In the genomic region with DNA sequence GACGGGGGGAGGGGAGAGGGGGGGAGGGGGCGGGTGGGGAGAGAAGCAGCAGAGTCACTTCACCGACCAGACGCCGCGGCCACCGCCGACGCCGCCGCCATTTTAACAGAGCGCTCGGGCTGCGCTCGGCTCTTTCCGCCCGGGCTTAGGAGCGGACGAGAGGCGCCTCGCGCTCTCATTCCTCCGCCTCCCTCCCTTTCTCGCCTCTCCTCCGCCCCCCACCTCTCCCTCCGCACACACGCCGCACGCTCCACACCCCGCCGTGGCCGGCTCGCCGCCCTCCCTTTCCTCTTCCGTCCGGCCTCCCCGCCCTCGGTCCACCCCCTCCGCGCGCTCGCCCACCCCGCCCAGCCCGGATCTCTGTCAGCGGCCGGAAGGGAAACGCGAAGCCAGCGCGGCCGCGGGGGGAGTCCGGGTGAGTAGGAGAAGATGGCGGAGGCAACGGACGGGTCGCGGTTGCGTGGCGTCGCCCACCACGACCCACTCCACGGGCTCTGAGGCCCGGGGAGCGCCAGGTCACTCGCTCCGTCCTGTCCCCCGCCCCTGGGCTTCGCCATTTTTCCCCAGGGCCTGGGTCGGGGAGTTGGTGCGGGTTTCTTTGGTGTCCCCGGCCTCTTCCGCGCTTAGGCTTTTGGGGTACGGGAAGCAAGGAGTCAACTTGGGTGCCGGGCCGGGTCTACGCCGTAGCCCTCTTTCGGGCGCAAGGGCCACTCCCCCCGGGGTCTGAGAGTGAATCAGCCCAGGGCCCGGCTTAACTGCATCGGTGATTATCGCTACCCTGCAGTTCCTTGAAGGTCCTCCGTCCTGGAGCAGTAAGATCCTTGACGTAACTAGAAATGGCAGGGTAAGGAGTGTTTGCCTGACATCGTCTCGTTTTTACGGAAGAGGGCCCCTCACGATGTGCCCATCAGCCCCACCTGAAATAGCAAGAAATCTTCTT, we compare ENCODE assay signal across 8 cellular contexts. TPM values are rescaled to one million over a fixed set of nuclear protein-coding genes. Genes with fewer than 3 reads are reported as not detected.
DNase-seq lines count a peak whose midpoint lies in the region; FAIRE-seq and TF ChIP-seq lines count a peak whose summit lies in the region.

A gene with protein sequence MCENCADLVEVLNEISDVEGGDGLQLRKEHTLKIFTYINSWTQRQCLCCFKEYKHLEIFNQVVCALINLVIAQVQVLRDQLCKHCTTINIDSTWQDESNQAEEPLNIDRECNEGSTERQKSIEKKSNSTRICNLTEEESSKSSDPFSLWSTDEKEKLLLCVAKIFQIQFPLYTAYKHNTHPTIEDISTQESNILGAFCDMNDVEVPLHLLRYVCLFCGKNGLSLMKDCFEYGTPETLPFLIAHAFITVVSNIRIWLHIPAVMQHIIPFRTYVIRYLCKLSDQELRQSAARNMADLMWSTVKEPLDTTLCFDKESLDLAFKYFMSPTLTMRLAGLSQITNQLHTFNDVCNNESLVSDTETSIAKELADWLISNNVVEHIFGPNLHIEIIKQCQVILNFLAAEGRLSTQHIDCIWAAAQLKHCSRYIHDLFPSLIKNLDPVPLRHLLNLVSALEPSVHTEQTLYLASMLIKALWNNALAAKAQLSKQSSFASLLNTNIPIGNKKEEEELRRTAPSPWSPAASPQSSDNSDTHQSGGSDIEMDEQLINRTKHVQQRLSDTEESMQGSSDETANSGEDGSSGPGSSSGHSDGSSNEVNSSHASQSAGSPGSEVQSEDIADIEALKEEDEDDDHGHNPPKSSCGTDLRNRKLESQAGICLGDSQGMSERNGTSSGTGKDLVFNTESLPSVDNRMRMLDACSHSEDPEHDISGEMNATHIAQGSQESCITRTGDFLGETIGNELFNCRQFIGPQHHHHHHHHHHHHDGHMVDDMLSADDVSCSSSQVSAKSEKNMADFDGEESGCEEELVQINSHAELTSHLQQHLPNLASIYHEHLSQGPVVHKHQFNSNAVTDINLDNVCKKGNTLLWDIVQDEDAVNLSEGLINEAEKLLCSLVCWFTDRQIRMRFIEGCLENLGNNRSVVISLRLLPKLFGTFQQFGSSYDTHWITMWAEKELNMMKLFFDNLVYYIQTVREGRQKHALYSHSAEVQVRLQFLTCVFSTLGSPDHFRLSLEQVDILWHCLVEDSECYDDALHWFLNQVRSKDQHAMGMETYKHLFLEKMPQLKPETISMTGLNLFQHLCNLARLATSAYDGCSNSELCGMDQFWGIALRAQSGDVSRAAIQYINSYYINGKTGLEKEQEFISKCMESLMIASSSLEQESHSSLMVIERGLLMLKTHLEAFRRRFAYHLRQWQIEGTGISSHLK (N-terminal part only) (minus strand): TSS at position 123 of the 940 bp plus-strand sequence. CDS start 395 bp downstream, outside the sequence.

- no peaks in the 10 kb centered on the region for H3K9me3 ChIP-seq in HEK293 (ENCODE audit: control insufficient read depth, insufficient read depth, low read depth, low read length)
- H3K9me3 ChIP-seq in neuronal stem cell (replicated peaks in 1 of 2; ENCODE audit: control insufficient read depth in 2 of 2, insufficient read depth in 1 of 2, low read depth in 1 of 2, low read length in 2 of 2), result peaks cover 0 to 2% of the 10 kb centered on the region in 2 donors
- H3K9me3 ChIP-seq in subcutaneous abdominal adipose tissue (ENCODE audit: control insufficient read depth in 5 of 5, low read length in 5 of 5), result no peaks in the 10 kb centered on the region

- FAIRE-seq in G401.6 (lab: Jason Lieb, UNC), result peak; percentile 17
- FAIRE-seq in frontal cortex (lab: Jason Lieb, UNC), result no peak

- H3K18ac ChIP-seq in neuronal stem cell (ENCODE audit: low read length), result peak within 1 kb of the TSS; percentile 99

- no CpG with 5 or more reads among the region's 91 CpGs for WGBS in neuronal stem cell (ENCODE audit: extremely low coverage in 2 of 2, insufficient read length in 2 of 2, insufficient replicate concordance in 1 of 2), 2 donors

- H3K36me3 Mint-ChIP-seq in activated naive CD4-positive, alpha-beta T cell treated with anti-CD3 and anti-CD28 coated beads for 36 hours (ENCODE audit: low read depth), result peaks cover 6% of the 10 kb centered on the region

- no peaks in the 10 kb centered on the region for H3K27me3 Mint-ChIP-seq in activated naive CD4-positive, alpha-beta T cell treated with anti-CD3 and anti-CD28 coated beads for 36 hours (ENCODE audit: low read depth)

- TF ChIP-seq CTCF in HEK293 (tag by site-specific recombination; IDR thresholded peaks at IDR 0.05), result no peak

- no peaks in the 10 kb centered on the region for H3K27me3 ChIP-seq in neuronal stem cell (ENCODE audit: control insufficient read depth in 3 of 3, insufficient read depth in 3 of 3, low read depth in 1 of 3, low read length in 3 of 3)
- H3K27me3 ChIP-seq in subcutaneous abdominal adipose tissue (ENCODE audit: control insufficient read depth in 5 of 5, insufficient read depth in 4 of 5, low read length in 5 of 5), result no peaks in the 10 kb centered on the region

- peak within 1 kb of the TSS; percentile 89 for H2BK15ac ChIP-seq in neuronal stem cell (ENCODE audit: low read length)

- no peak within 1 kb of the TSS for H2BK120ac ChIP-seq in neuronal stem cell (ENCODE audit: low read depth, low read length)

- no peak within 1 kb of the TSS for H3K4ac ChIP-seq in neuronal stem cell (ENCODE audit: low read length)

- H3K23ac ChIP-seq in neuronal stem cell (ENCODE audit: low read depth, low read length, poor library complexity), result peak within 1 kb of the TSS; percentile 98

- H3K4me1 ChIP-seq in HEK293 (ENCODE audit: control insufficient read depth, insufficient read depth, low read length) (no peaks in the 10 kb centered on the region), neuronal stem cell (ENCODE audit: control insufficient read depth in 2 of 2, insufficient read depth in 1 of 2, low read depth in 1 of 2, low read length in 2 of 2) (peaks cover 0 to 1% of the 10 kb centered on the region in 2 donors), subcutaneous abdominal adipose tissue (ENCODE audit: control insufficient read depth in 5 of 5, insufficient read depth in 5 of 5, low read length in 5 of 5) (peaks cover 0 to 27% (median 23%) of the 10 kb centered on the region in 5 donors)

- H3K4me3 Mint-ChIP-seq in activated naive CD4-positive, alpha-beta T cell treated with anti-CD3 and anti-CD28 coated beads for 36 hours, result peak within 1 kb of the TSS; percentile 98

- H3K4me3 ChIP-seq in HEK293 (ENCODE audit: low read depth, low read length) (peak within 1 kb of the TSS; percentile 71), neuronal stem cell (ENCODE audit: low read length in 2 of 2) (peak within 1 kb of the TSS; percentile 87 to 97), subcutaneous abdominal adipose tissue (ENCODE audit: low read depth in 1 of 5, low read length in 5 of 5) (peak within 1 kb of the TSS; percentile 85 to 97 (median 92))

- peak within 1 kb of the TSS; percentile 97 for H3K27ac Mint-ChIP-seq in activated naive CD4-positive, alpha-beta T cell treated with anti-CD3 and anti-CD28 coated beads for 36 hours

- no peaks in the 10 kb centered on the region for H3K79me1 ChIP-seq in neuronal stem cell (ENCODE audit: low read depth, low read length)

- H3K4me2 ChIP-seq in neuronal stem cell (ENCODE audit: insufficient read depth, low read length, poor library complexity, severe bottlenecking), result peak within 1 kb of the TSS; percentile 75

- no peaks in the 10 kb centered on the region for H3K9me3 Mint-ChIP-seq in activated naive CD4-positive, alpha-beta T cell treated with anti-CD3 and anti-CD28 coated beads for 36 hours

- H4K8ac ChIP-seq in neuronal stem cell (ENCODE audit: low read depth, low read length), result no peak within 1 kb of the TSS

- peak within 1 kb of the TSS; percentile 92 for H3K9ac ChIP-seq in neuronal stem cell (ENCODE audit: low read depth, low read length, poor library complexity)
- peak within 1 kb of the TSS; percentile 82 to 98 (median 91) for H3K9ac ChIP-seq in subcutaneous abdominal adipose tissue (ENCODE audit: low read length in 5 of 5)

- POLR2A ChIA-PET in HEK293 (lab: Yijun Ruan, JAX), result interaction anchor here (0.8 to 1.2 kb wide), 2 partner anchors 66 to 294 kb away, joined by 3 to 4 read pairs; no protein-coding TSS in a partner anchor

- peak within 1 kb of the TSS; percentile 98 for H2AFZ ChIP-seq in neuronal stem cell (ENCODE audit: low read length)

- CTCF ChIA-PET in HEK293 (lab: Yijun Ruan, JAX), result interaction anchor here (0.7 kb wide), 1 partner anchor 303 kb away, joined by 4 read pairs; no protein-coding TSS in a partner anchor
- CTCF ChIA-PET in activated naive CD4-positive, alpha-beta T cell treated with anti-CD3 and anti-CD28 coated beads for 36 hours (lab: Charles Lee), result interaction anchor here (0.9 to 2.0 kb wide), 2 partner anchors 10 to 44 kb away, joined by 3 to 6 read pairs; no protein-coding TSS in a partner anchor

- H3K14ac ChIP-seq in neuronal stem cell (ENCODE audit: low read length), result no peak within 1 kb of the TSS

- H2BK12ac ChIP-seq in neuronal stem cell (ENCODE audit: low read length), result peak within 1 kb of the TSS; percentile 30

- H2AK5ac ChIP-seq in neuronal stem cell (ENCODE audit: low read depth, low read length), result peak within 1 kb of the TSS; percentile 63

- H3K27ac ChIP-seq in HEK293 (ENCODE audit: extremely low read depth, low read depth, low read length) (peak within 1 kb of the TSS; percentile 98), neuronal stem cell (replicated peaks; ENCODE audit: low read length) (peak within 1 kb of the TSS; percentile 99), subcutaneous abdominal adipose tissue (ENCODE audit: low read depth, low read length) (peak within 1 kb of the TSS; percentile 97)

- H3K4me1 Mint-ChIP-seq in activated naive CD4-positive, alpha-beta T cell treated with anti-CD3 and anti-CD28 coated beads for 36 hours (ENCODE audit: low read depth), result peaks cover 31% of the 10 kb centered on the region

- DNase-seq in NAMALWA (ENCODE audit: low spot score) (peak; percentile 94), SK-N-DZ (ENCODE audit: low spot score) (peak; percentile 91), frontal cortex (ENCODE audit: low spot score in 2 of 2) (peak; percentile 89 to 93), neuronal stem cell (ENCODE audit: low spot score) (peak; percentile 90)
- peak; percentile 94 for DNase-seq in activated naive CD4-positive, alpha-beta T cell treated with anti-CD3 and anti-CD28 coated beads for 36 hours

- H3K36me3 ChIP-seq in HEK293 (ENCODE audit: control insufficient read depth in 2 of 2, insufficient read depth in 1 of 2, low read length in 2 of 2) (peaks cover 4 to 14% of the 10 kb centered on the region in 2 experiments; a peak in 2 of 3 replicates), neuronal stem cell (replicated peaks in 1 of 2; ENCODE audit: control insufficient read depth in 2 of 2, insufficient read depth in 2 of 2, low read length in 2 of 2) (peaks cover 0 to 30% of the 10 kb centered on the region in 2 donors), subcutaneous abdominal adipose tissue (ENCODE audit: control insufficient read depth in 5 of 5, insufficient read depth in 5 of 5, low read length in 5 of 5) (peaks cover 0 to 5% (median 0%) of the 10 kb centered on the region in 5 donors)

- H2BK5ac ChIP-seq in neuronal stem cell (ENCODE audit: low read length), result peak within 1 kb of the TSS; percentile 98

- intact Hi-C loops in activated naive CD4-positive, alpha-beta T cell treated with anti-CD3 and anti-CD28 coated beads for 36 hours (cut with micrococcal nuclease), result loop anchor here (1.0 to 5.0 kb wide), 11 partner anchors 45 to 1234 kb away; a partner anchor contains a TSS

- H4K91ac ChIP-seq in neuronal stem cell (ENCODE audit: low read depth, low read length, poor library complexity), result no peak within 1 kb of the TSS

RNA-seq across cellular contexts. Expression of the gene that starts here (rescaled TPM):
- 34.7 and 38.8 TPM in 2 replicates for polyA plus RNA-seq in SK-N-DZ (2014; cell fraction: cytosol; rRNA removed)
- 47.7 and 71.7 TPM in 2 replicates for polyA plus RNA-seq in SK-N-DZ (2014; cell fraction: nucleus; rRNA removed)
- total RNA-seq in activated naive CD4-positive, alpha-beta T cell treated with anti-CD3 and anti-CD28 coated beads for 36 hours, result 10 to 100 TPM; 59.5 to 60.4 TPM
- 177 TPM for total RNA-seq in frontal cortex
- polyA plus RNA-seq in neuronal stem cell (2013, experiment 1 of 2), result 40.9 TPM
- 40.8 TPM for polyA plus RNA-seq in neuronal stem cell (2013, experiment 2 of 2)

Comparison
In these comparisons a context has a peak if more than half of its experiments do, and no peak if none do; other contexts are left out.
1. Peak in every context shown above with its lines: DNase-seq, H3K4me3 ChIP-seq and H3K27ac ChIP-seq.